In genomic region chr21:31938330-31939301, GRCh38 we compare ENCODE assay signal across 15 cellular contexts.
"Had no signal": no experiment of that assay in that cellular context is flagged by ENCODE, and none has a peak within 500 bp of the region (broad histone marks: within the 10 kb centered on the region; RNA-seq: fewer than 3 reads in every experiment).

No MANE protein-coding gene starts in this region.

- H3K9me3 Mint-ChIP-seq: activated CD4-positive, alpha-beta T cell treated with anti-CD3 and anti-CD28 coated beads, Interleukin-2, amount 10 ng/mL, durations not matched to agents 7 days and 5 days; activated T-helper 1 cell treated with anti-CD3 and anti-CD28 coated beads, Interleukin-12 subunit alpha, Interleukin-12 subunit beta, Interleukin-2, Interleukin-4 antibody, amounts not matched to agents 30 ng/mL and 10 ng/mL and 1 ng/mL, durations not matched to agents 14 hours and 24 hours and 36 hours; immature natural killer cell; stimulated activated naive CD8-positive, alpha-beta T cell treated with anti-CD3 and anti-CD28 coated beads, Interleukin-15, Interleukin-2, amounts not matched to agents 100 ng/mL and 50 ng/mL, for 24 hours had no signal

- H3K4me3 Mint-ChIP-seq: activated CD4-positive, alpha-beta T cell treated with anti-CD3 and anti-CD28 coated beads, Interleukin-2, amount 10 ng/mL, durations not matched to agents 7 days and 5 days; activated T-helper 1 cell treated with anti-CD3 and anti-CD28 coated beads, Interleukin-12 subunit alpha, Interleukin-12 subunit beta, Interleukin-2, Interleukin-4 antibody, amounts not matched to agents 30 ng/mL and 10 ng/mL and 1 ng/mL, durations not matched to agents 14 hours and 24 hours and 36 hours; immature natural killer cell; naive B cell; stimulated activated naive CD8-positive, alpha-beta T cell treated with anti-CD3 and anti-CD28 coated beads, Interleukin-15, Interleukin-2, amounts not matched to agents 100 ng/mL and 50 ng/mL, for 24 hours had no signal

- DNase-seq: activated CD4-positive, alpha-beta T cell treated with anti-CD3 and anti-CD28 coated beads, Interleukin-2, amount 10 ng/mL, durations not matched to agents 7 days and 5 days; activated naive CD4-positive, alpha-beta T cell; foreskin melanocyte; immature natural killer cell; naive B cell; posterior cingulate gyrus; SW 1271; upper lobe of left lung had no signal

- H3K36me3 ChIP-seq: ascending aorta, suprapubic skin, upper lobe of left lung had no signal

- H3K36me3 Mint-ChIP-seq: immature natural killer cell, naive B cell had no signal

- H3K27ac ChIP-seq: ascending aorta, epithelial cell of prostate, suprapubic skin, upper lobe of left lung had no signal

- H3K4me1 Mint-ChIP-seq: activated CD4-positive, alpha-beta T cell treated with anti-CD3 and anti-CD28 coated beads, Interleukin-2, amount 10 ng/mL, durations not matched to agents 7 days and 5 days; immature natural killer cell; naive B cell had no signal

- H3K9me3 ChIP-seq: ascending aorta, suprapubic skin, upper lobe of left lung had no signal

- H3K4me3 ChIP-seq: ascending aorta, lung, skin epidermis, suprapubic skin, upper lobe of left lung had no signal

- H3K27me3 ChIP-seq: ascending aorta, suprapubic skin, upper lobe of left lung had no signal

- H3K4me1 ChIP-seq: ascending aorta, suprapubic skin, upper lobe of left lung had no signal

- H3K27ac Mint-ChIP-seq: activated CD4-positive, alpha-beta T cell treated with anti-CD3 and anti-CD28 coated beads, Interleukin-2, amount 10 ng/mL, durations not matched to agents 7 days and 5 days; activated T-helper 1 cell treated with anti-CD3 and anti-CD28 coated beads, Interleukin-12 subunit alpha, Interleukin-12 subunit beta, Interleukin-2, Interleukin-4 antibody, amounts not matched to agents 30 ng/mL and 10 ng/mL and 1 ng/mL, durations not matched to agents 14 hours and 24 hours and 36 hours; immature natural killer cell; naive B cell; stimulated activated naive CD8-positive, alpha-beta T cell treated with anti-CD3 and anti-CD28 coated beads, Interleukin-15, Interleukin-2, amounts not matched to agents 100 ng/mL and 50 ng/mL, for 24 hours had no signal
